Comparison of ENCODE assay signal across 18 cellular contexts in genomic region chr1:71986181-71986580, GRCh38.
DNase-seq lines count a peak whose midpoint lies in the region; ATAC-seq and TF ChIP-seq lines count a peak whose summit lies in the region.
"Had no signal": no experiment of that assay in that cellular context is flagged by ENCODE, and none has a peak within 500 bp of the region (broad histone marks: within the 10 kb centered on the region; RNA-seq: fewer than 3 reads in every experiment).

No MANE protein-coding gene starts in this region.

- DNase-seq in Right ventricle myocardium superior (no peak), cardiac septum (ENCODE audit: low spot score) (no peak), fibroblast of lung (ENCODE audit: low read depth in 2 of 2) (peak; percentile 3 to 60), CD1c-positive myeloid dendritic cell (ENCODE audit: extremely low spot score) (no peak), substantia nigra (lab: John Stamatoyannopoulos, UW) (no peak), dorsolateral prefrontal cortex (no peak), osteocyte (ENCODE audit: extremely low spot score, unreplicated experiment) (no peak)
- DNase-seq: DMS79, MV-4-11, NCI-H1105 treated with DMSO at 0.1 percent for 48 hours, NCI-H2029 treated with DMSO at 0.1 percent for 48 hours, NCI-H226, NCI-H524 treated with DMSO at 0.1 percent for 48 hours, NCI-H82 had no signal

- no peak overlapping the region for H3K27ac ChIP-seq in fibroblast of lung (ENCODE audit: insufficient read depth, low read length)
- no peak overlapping the region for H3K27ac ChIP-seq in substantia nigra (ENCODE audit: low read depth, low read length, poor library complexity, severe bottlenecking)
- no peak overlapping the region for H3K27ac ChIP-seq in dorsolateral prefrontal cortex
- H3K27ac ChIP-seq: C4-2B had no signal

- H3K4me1 Mint-ChIP-seq in nephron (peaks cover 21% of the 10 kb centered on the region), osteocyte (ENCODE audit: unreplicated experiment) (peaks cover 4% of the 10 kb centered on the region)
- H3K4me1 Mint-ChIP-seq: IgD-negative memory B cell had no signal

- H3K36me3 ChIP-seq in fibroblast of lung (ENCODE audit: control insufficient read depth, insufficient read depth, low read length), result no peaks in the 10 kb centered on the region

- H3K4me3 ChIP-seq in fibroblast of lung (replicated peaks in 1 of 4; ENCODE audit: control extremely low read depth in 1 of 4, insufficient read depth in 1 of 4, low read depth in 3 of 4, low read length in 4 of 4) (no peak overlapping the region), dorsolateral prefrontal cortex (no peak overlapping the region)

- H3K4me1 ChIP-seq in fibroblast of lung (ENCODE audit: control insufficient read depth, extremely low read depth, insufficient read depth, low read length), result no peaks in the 10 kb centered on the region

- H3K27me3 Mint-ChIP-seq in nephron (ENCODE audit: low read depth) (no peaks in the 10 kb centered on the region), osteocyte (ENCODE audit: unreplicated experiment) (no peaks in the 10 kb centered on the region)
- H3K27me3 Mint-ChIP-seq: IgD-negative memory B cell had no signal

- H3K27me3 ChIP-seq in fibroblast of lung (ENCODE audit: control insufficient read depth, insufficient read depth, low read length) (no peaks in the 10 kb centered on the region), dorsolateral prefrontal cortex (no peaks in the 10 kb centered on the region)

- TF ChIP-seq CTCF in fibroblast of lung (conservative IDR thresholded peaks at IDR 0.05 in 1 of 2, IDR thresholded peaks at IDR 0.05 in 1 of 2; ENCODE audit: low read depth in 1 of 2, low read length in 2 of 2) (no peak), nephron (IDR thresholded peaks at IDR 0.05; ENCODE audit: unreplicated experiment in 3 of 3) (no peak), dorsolateral prefrontal cortex (IDR thresholded peaks at IDR 0.05 in 54 of 56, conservative IDR thresholded peaks at IDR 0.05 in 2 of 56; ENCODE audit: low read depth in 1 of 56, partially characterized antibody in 56 of 56) (no peak), osteocyte (IDR thresholded peaks at IDR 0.05) (no peak)

- no peak overlapping the region for H3K4me2 ChIP-seq in fibroblast of lung (ENCODE audit: extremely low read depth, insufficient read depth, low read length)

- no peak overlapping the region for H3K9ac ChIP-seq in fibroblast of lung (ENCODE audit: insufficient read depth, low read length)

- H3K36me3 Mint-ChIP-seq in nephron (ENCODE audit: low read depth), result no peaks in the 10 kb centered on the region
- H3K36me3 Mint-ChIP-seq in osteocyte (ENCODE audit: unreplicated experiment), result no peaks in the 10 kb centered on the region

- no peak overlapping the region for H3K4me3 Mint-ChIP-seq in nephron
- no peak overlapping the region for H3K4me3 Mint-ChIP-seq in osteocyte (ENCODE audit: unreplicated experiment)
- H3K4me3 Mint-ChIP-seq: IgD-negative memory B cell had no signal

- H3K27ac Mint-ChIP-seq in nephron, result peak overlapping the region; percentile 6 to 56 (median 6)
- H3K27ac Mint-ChIP-seq in osteocyte (ENCODE audit: unreplicated experiment), result no peak overlapping the region

- H3K9me3 ChIP-seq in fibroblast of lung (ENCODE audit: control insufficient read depth, insufficient read depth, low read depth, low read length), result no peaks in the 10 kb centered on the region

- no peaks in the 10 kb centered on the region for H4K20me1 ChIP-seq in fibroblast of lung (ENCODE audit: control insufficient read depth, extremely low read depth, insufficient read depth, low read length)

- intact Hi-C loops in Right ventricle myocardium superior (cut with DNase I), result no loop called here
- intact Hi-C loops in cardiac septum (cut with DNase I), result no loop called here
- intact Hi-C loops in dorsolateral prefrontal cortex (cut with DNase I), result no loop called here

- H3K9me3 Mint-ChIP-seq in nephron (no peaks in the 10 kb centered on the region), osteocyte (ENCODE audit: unreplicated experiment) (no peaks in the 10 kb centered on the region)

- H3K79me2 ChIP-seq in fibroblast of lung (ENCODE audit: control insufficient read depth, insufficient read depth, low read length), result no peaks in the 10 kb centered on the region

- H2AFZ ChIP-seq in fibroblast of lung (ENCODE audit: low read length), result peak overlapping the region; percentile 7

- peak; percentile 59 for ATAC-seq in Right ventricle myocardium superior (ENCODE audit: poor library complexity)
- ATAC-seq: Panc1 had no signal

Comparison
In these comparisons a context has a peak if more than half of its experiments do, and no peak if none do; other contexts are left out.
1. DNase-seq: peak in fibroblast of lung (2 of 2); none in Right ventricle myocardium superior (single experiment), cardiac septum (single experiment), CD1c-positive myeloid dendritic cell (single experiment), substantia nigra (0 of 49), dorsolateral prefrontal cortex (0 of 10) and osteocyte (single experiment).